ENCODE assay signal across 8 cellular contexts in genomic region chr20:25247100-25247665, GRCh38. TPM values are rescaled to one million over a fixed set of nuclear protein-coding genes. Genes with fewer than 3 reads are reported as not detected.
DNase-seq lines count a peak whose midpoint lies in the region; ATAC-seq and TF ChIP-seq lines count a peak whose summit lies in the region.

No MANE protein-coding gene starts in this region.

- H3K4me1 Mint-ChIP-seq in activated T-helper 2 cell treated with anti-CD3 and anti-CD28 coated beads, Interferon-gamma antibody, Interleukin-2, Interleukin-4, amounts not matched to agents 10 μg/mL and 5 μg/mL and 100 μg/mL, durations not matched to agents 14 hours and 24 hours and 36 hours (ENCODE audit: low read depth), result peaks cover 33% of the 10 kb centered on the region
- H3K4me1 Mint-ChIP-seq in nephron progenitor cell, result peaks cover 59% of the 10 kb centered on the region

- peak overlapping the region; percentile 75 for H3K4me3 Mint-ChIP-seq in activated T-helper 2 cell treated with anti-CD3 and anti-CD28 coated beads, Interferon-gamma antibody, Interleukin-2, Interleukin-4, amounts not matched to agents 10 μg/mL and 5 μg/mL and 100 μg/mL, durations not matched to agents 14 hours and 24 hours and 36 hours (ENCODE audit: low read depth)
- peak overlapping the region; percentile 90 for H3K4me3 Mint-ChIP-seq in nephron progenitor cell

- peak overlapping the region; percentile 28 for H3K27ac Mint-ChIP-seq in activated T-helper 2 cell treated with anti-CD3 and anti-CD28 coated beads, Interferon-gamma antibody, Interleukin-2, Interleukin-4, amounts not matched to agents 10 μg/mL and 5 μg/mL and 100 μg/mL, durations not matched to agents 14 hours and 24 hours and 36 hours
- H3K27ac Mint-ChIP-seq in nephron progenitor cell, result no peak overlapping the region

- ATAC-seq in HG02759 (IDR thresholded peaks at IDR 0.05; ENCODE audit: unreplicated experiment) (peak; percentile 12), HG03571 (IDR thresholded peaks at IDR 0.05; ENCODE audit: unreplicated experiment) (no peak)

- intact Hi-C loops in activated T-helper 2 cell treated with anti-CD3 and anti-CD28 coated beads, Interferon-gamma antibody, Interleukin-2, Interleukin-4, amounts not matched to agents 10 μg/mL and 5 μg/mL and 100 μg/mL, durations not matched to agents 14 hours and 24 hours and 36 hours (cut with micrococcal nuclease), result loop anchor here (1.0 to 5.0 kb wide), 5 partner anchors 9 to 255 kb away; partner anchors contain the start of genes ACSS1, APMAP and GINS1

- H3K36me3 Mint-ChIP-seq in activated T-helper 2 cell treated with anti-CD3 and anti-CD28 coated beads, Interferon-gamma antibody, Interleukin-2, Interleukin-4, amounts not matched to agents 10 μg/mL and 5 μg/mL and 100 μg/mL, durations not matched to agents 14 hours and 24 hours and 36 hours (ENCODE audit: low read depth), result peaks cover 10% of the 10 kb centered on the region
- peaks cover 6% of the 10 kb centered on the region for H3K36me3 Mint-ChIP-seq in nephron progenitor cell (ENCODE audit: low read depth)

- no peaks in the 10 kb centered on the region for H3K9me3 Mint-ChIP-seq in activated T-helper 2 cell treated with anti-CD3 and anti-CD28 coated beads, Interferon-gamma antibody, Interleukin-2, Interleukin-4, amounts not matched to agents 10 μg/mL and 5 μg/mL and 100 μg/mL, durations not matched to agents 14 hours and 24 hours and 36 hours
- peaks cover 8% of the 10 kb centered on the region for H3K9me3 Mint-ChIP-seq in nephron progenitor cell

- DNase-seq in stimulated activated CD4-positive, alpha-beta T cell treated with anti-CD3 and anti-CD28 coated beads, Interleukin-12 subunit alpha, Interleukin-12 subunit beta, amount 100 ng/mL, for 4 hours, result peak; percentile 17
- DNase-seq in stimulated activated CD4-positive, alpha-beta T cell treated with anti-CD3 and anti-CD28 coated beads, Interleukin-4, amount 100 ng/mL, for 24 hours, result no peak
- DNase-seq in NCI-H2227 treated with DMSO at 0.1 percent for 48 hours (lab: John Stamatoyannopoulos, UW) (peak; percentile 42), germinal center (ENCODE audit: low spot score) (peak; percentile 22), nephron progenitor cell (peak; percentile 52)
- no peak for DNase-seq in activated T-helper 2 cell treated with anti-CD3 and anti-CD28 coated beads, Interferon-gamma antibody, Interleukin-2, Interleukin-4, amounts not matched to agents 10 μg/mL and 5 μg/mL and 100 μg/mL, durations not matched to agents 14 hours and 24 hours and 36 hours (ENCODE audit: low spot score)

- H3K27me3 Mint-ChIP-seq in activated T-helper 2 cell treated with anti-CD3 and anti-CD28 coated beads, Interferon-gamma antibody, Interleukin-2, Interleukin-4, amounts not matched to agents 10 μg/mL and 5 μg/mL and 100 μg/mL, durations not matched to agents 14 hours and 24 hours and 36 hours (ENCODE audit: low read depth), result peaks cover 7% of the 10 kb centered on the region
- peaks cover 22% of the 10 kb centered on the region for H3K27me3 Mint-ChIP-seq in nephron progenitor cell (ENCODE audit: low read depth, poor library complexity)

- TF ChIP-seq CTCF in nephron progenitor cell (IDR thresholded peaks at IDR 0.05), result no peak

RNA-seq across cellular contexts. Expression of gene PYGB, which starts 0.7 kb away (rescaled TPM):
- 34.5 and 37.1 TPM in 2 replicates for total RNA-seq in activated T-helper 2 cell treated with anti-CD3 and anti-CD28 coated beads, Interferon-gamma antibody, Interleukin-2, Interleukin-4, amounts not matched to agents 10 μg/mL and 5 μg/mL and 100 μg/mL, durations not matched to agents 14 hours and 24 hours and 36 hours

RNA-seq across cellular contexts. Expression of gene ENTPD6, which starts 51.7 kb away (rescaled TPM):
- total RNA-seq in activated T-helper 2 cell treated with anti-CD3 and anti-CD28 coated beads, Interferon-gamma antibody, Interleukin-2, Interleukin-4, amounts not matched to agents 10 μg/mL and 5 μg/mL and 100 μg/mL, durations not matched to agents 14 hours and 24 hours and 36 hours, result 48.8 and 49.1 TPM in 2 replicates

Comparison
In these comparisons a context has a peak if more than half of its experiments do, and no peak if none do; other contexts are left out.
1. DNase-seq: peak in stimulated activated CD4-positive, alpha-beta T cell treated with anti-CD3 and anti-CD28 coated beads, Interleukin-12 subunit alpha, Interleukin-12 subunit beta, amount 100 ng/mL, for 4 hours (single experiment), NCI-H2227 treated with DMSO at 0.1 percent for 48 hours (single experiment), germinal center (single experiment) and nephron progenitor cell (single experiment); none in stimulated activated CD4-positive, alpha-beta T cell treated with anti-CD3 and anti-CD28 coated beads, Interleukin-4, amount 100 ng/mL, for 24 hours (single experiment) and activated T-helper 2 cell treated with anti-CD3 and anti-CD28 coated beads, Interferon-gamma antibody, Interleukin-2, Interleukin-4, amounts not matched to agents 10 μg/mL and 5 μg/mL and 100 μg/mL, durations not matched to agents 14 hours and 24 hours and 36 hours (single experiment).